Comparison of ENCODE assay signal across 15 cellular contexts in genomic region chr7:117979954-117980497, GRCh38.
A peak's percentile ranks its signal among the peaks of the same experiment; 100 is the strongest.
DNase-seq lines count a peak whose midpoint lies in the region; ATAC-seq and TF ChIP-seq lines count a peak whose summit lies in the region.
"Had no signal": no experiment of that assay in that cellular context is flagged by ENCODE, and none has a peak within 500 bp of the region (broad histone marks: within the 10 kb centered on the region; RNA-seq: fewer than 3 reads in every experiment).

No MANE protein-coding gene starts in this region.

- H3K9me3 ChIP-seq in mammary epithelial cell (replicated peaks; ENCODE audit: insufficient read depth, low read length), result no peaks in the 10 kb centered on the region
- H3K9me3 ChIP-seq: A549, BLaER1 had no signal

- no peaks in the 10 kb centered on the region for H3K4me1 ChIP-seq in mammary epithelial cell (ENCODE audit: insufficient read depth, low read length)
- H3K4me1 ChIP-seq: A549, BLaER1 had no signal

- 79% methylated on average over 4 of the region's 4 CpGs for WGBS in mammary epithelial cell (ENCODE audit: low coverage, missing lambda C conversion rate)

- H3K36me3 Mint-ChIP-seq in MCF 10A (ENCODE audit: insufficient read depth, unreplicated experiment), result no peaks in the 10 kb centered on the region
- H3K36me3 Mint-ChIP-seq in activated CD8-positive, alpha-beta memory T cell treated with anti-CD3 and anti-CD28 coated beads, Interleukin-2, amount 10 ng/mL, durations not matched to agents 7 days and 5 days, result no peaks in the 10 kb centered on the region
- H3K36me3 Mint-ChIP-seq: CD14-positive monocyte; CD4-positive, alpha-beta memory T cell had no signal

- H3K4me3 Mint-ChIP-seq in MCF 10A (ENCODE audit: unreplicated experiment), result no peak overlapping the region
- no peak overlapping the region for H3K4me3 Mint-ChIP-seq in activated CD8-positive, alpha-beta memory T cell treated with anti-CD3 and anti-CD28 coated beads, Interleukin-2, amount 10 ng/mL, durations not matched to agents 7 days and 5 days
- H3K4me3 Mint-ChIP-seq: CD14-positive monocyte; CD4-positive, alpha-beta memory T cell; H9 had no signal

- H3K79me2 ChIP-seq in mammary epithelial cell (ENCODE audit: insufficient read depth, low read length), result no peaks in the 10 kb centered on the region

- DNase-seq in mammary epithelial cell (peak; percentile 60), MCF 10A (ENCODE audit: unreplicated experiment) (no peak), kidney tubule cell (ENCODE audit: low spot score) (peak; percentile 34), AG08395 (ENCODE audit: low spot score) (no peak), DMS 273 treated with DMSO at 0.1 percent for 48 hours (lab: John Stamatoyannopoulos, UW) (no peak)
- DNase-seq in activated CD8-positive, alpha-beta memory T cell treated with anti-CD3 and anti-CD28 coated beads, Interleukin-2, amount 10 ng/mL, durations not matched to agents 7 days and 5 days, result no peak
- DNase-seq: CD4-positive, alpha-beta memory T cell; DMS79 treated with DMSO at 0.1 percent for 48 hours; GF-D8; H9 had no signal

- BruUV-seq in mammary epithelial cell (replicated peaks; lab: Mats Ljungman, UMichigan), result no TSS peak
- BruUV-seq in MCF 10A (replicated peaks; lab: Mats Ljungman, UMichigan), result no TSS peak

- dilution Hi-C loops in mammary epithelial cell (cut with HindIII; ENCODE audit: low sequenced_read_pairs), result loop anchor here (5.0 kb wide), 1 partner anchor 108 kb away; the partner anchor contains the start of gene CTTNBP2

- CTCF ChIA-PET in mammary epithelial cell (lab: Charles Lee; ENCODE audit: low non-redundant PET) (no interaction called here), MCF 10A (lab: Yijun Ruan, JAX) (interaction anchor here (0.5 to 0.6 kb wide), 2 partner anchors 87 to 230 kb away, joined by 3 to 4 read pairs; no protein-coding TSS in a partner anchor)
- CTCF ChIA-PET in activated CD8-positive, alpha-beta memory T cell treated with anti-CD3 and anti-CD28 coated beads, Interleukin-2, amount 10 ng/mL, durations not matched to agents 7 days and 5 days (lab: Charles Lee), result no interaction called here

- H3K9me3 Mint-ChIP-seq in MCF 10A (ENCODE audit: unreplicated experiment), result no peaks in the 10 kb centered on the region
- no peaks in the 10 kb centered on the region for H3K9me3 Mint-ChIP-seq in activated CD8-positive, alpha-beta memory T cell treated with anti-CD3 and anti-CD28 coated beads, Interleukin-2, amount 10 ng/mL, durations not matched to agents 7 days and 5 days (ENCODE audit: low read depth)

- H3K27ac ChIP-seq in mammary epithelial cell (ENCODE audit: insufficient read depth, low read depth, low read length), result no peak overlapping the region
- H3K27ac ChIP-seq: 22Rv1, A549, BLaER1 had no signal

- in situ Hi-C loops in mammary epithelial cell (cut with MboI; ENCODE audit: low sequenced_read_pairs in 2 of 2), result no loop called here

- no peaks in the 10 kb centered on the region for H3K27me3 ChIP-seq in mammary epithelial cell (ENCODE audit: insufficient read depth, low read length)
- H3K27me3 ChIP-seq: BLaER1 had no signal

- H3K9ac ChIP-seq in mammary epithelial cell (ENCODE audit: insufficient read depth, low read length), result no peak overlapping the region
- H3K9ac ChIP-seq: BLaER1 had no signal

- H3K4me3 ChIP-seq in mammary epithelial cell (replicated peaks in 1 of 3; ENCODE audit: insufficient read depth in 1 of 3, low read depth in 2 of 3, low read length in 3 of 3), result no peak overlapping the region
- H3K4me3 ChIP-seq: A549, BLaER1 had no signal

- intact Hi-C loops in mammary epithelial cell (cut with micrococcal nuclease) (no loop called here), MCF 10A (cut with micrococcal nuclease) (no loop called here)

- H4K20me1 ChIP-seq in mammary epithelial cell (ENCODE audit: insufficient read depth, low read length), result no peaks in the 10 kb centered on the region
- H4K20me1 ChIP-seq: BLaER1 had no signal

- ATAC-seq in esophagus mucosa, result peak; percentile 99
- no peak for ATAC-seq in activated CD8-positive, alpha-beta memory T cell treated with anti-CD3 and anti-CD28 coated beads, Interleukin-2, amount 10 ng/mL, durations not matched to agents 7 days and 5 days
- ATAC-seq: A549 had no signal

- H3K27me3 Mint-ChIP-seq in MCF 10A (ENCODE audit: insufficient read depth, unreplicated experiment), result no peaks in the 10 kb centered on the region
- H3K27me3 Mint-ChIP-seq in activated CD8-positive, alpha-beta memory T cell treated with anti-CD3 and anti-CD28 coated beads, Interleukin-2, amount 10 ng/mL, durations not matched to agents 7 days and 5 days, result no peaks in the 10 kb centered on the region

- no peak for TF ChIP-seq CTCF in mammary epithelial cell (conservative IDR thresholded peaks at IDR 0.05 in 1 of 2, IDR thresholded peaks at IDR 0.05 in 1 of 2; ENCODE audit: extremely low read depth in 1 of 2, insufficient read depth in 1 of 2, low read depth in 1 of 2, low read length in 2 of 2)
- no peak for TF ChIP-seq CTCF in MCF 10A (IDR thresholded peaks at IDR 0.05; ENCODE audit: unreplicated experiment)

- H3K4me1 Mint-ChIP-seq in MCF 10A (ENCODE audit: insufficient read depth, unreplicated experiment), result peaks cover 5% of the 10 kb centered on the region
- no peaks in the 10 kb centered on the region for H3K4me1 Mint-ChIP-seq in activated CD8-positive, alpha-beta memory T cell treated with anti-CD3 and anti-CD28 coated beads, Interleukin-2, amount 10 ng/mL, durations not matched to agents 7 days and 5 days
- H3K4me1 Mint-ChIP-seq: CD14-positive monocyte; CD4-positive, alpha-beta memory T cell; H9 had no signal

- no peak overlapping the region for H3K27ac Mint-ChIP-seq in MCF 10A (ENCODE audit: low read depth, unreplicated experiment)
- H3K27ac Mint-ChIP-seq in activated CD8-positive, alpha-beta memory T cell treated with anti-CD3 and anti-CD28 coated beads, Interleukin-2, amount 10 ng/mL, durations not matched to agents 7 days and 5 days, result no peak overlapping the region
- H3K27ac Mint-ChIP-seq: CD14-positive monocyte; CD4-positive, alpha-beta memory T cell; H9 had no signal

- H3K36me3 ChIP-seq in mammary epithelial cell (ENCODE audit: insufficient read depth, low read length), result no peaks in the 10 kb centered on the region
- H3K36me3 ChIP-seq: BLaER1 had no signal

- POLR2A ChIA-PET in MCF 10A (lab: Yijun Ruan, JAX), result interaction anchor here (0.9 kb wide), 1 partner anchor 122 kb away, joined by 3 read pairs; no protein-coding TSS in a partner anchor

- H3K4me2 ChIP-seq in mammary epithelial cell (ENCODE audit: insufficient read depth, low read depth, low read length), result no peak overlapping the region
- H3K4me2 ChIP-seq: A549, BLaER1 had no signal

- peak overlapping the region; percentile 3 for H2AFZ ChIP-seq in mammary epithelial cell (ENCODE audit: low read depth, low read length)

Comparison
In these comparisons a context has a peak if more than half of its experiments do, and no peak if none do; other contexts are left out.
1. DNase-seq: peak in mammary epithelial cell (single experiment) and kidney tubule cell (single experiment); none in MCF 10A (single experiment), AG08395 (single experiment), DMS 273 treated with DMSO at 0.1 percent for 48 hours (single experiment) and activated CD8-positive, alpha-beta memory T cell treated with anti-CD3 and anti-CD28 coated beads, Interleukin-2, amount 10 ng/mL, durations not matched to agents 7 days and 5 days (single experiment).